Comparison of ENCODE assay signal across 1 cellular context in the genomic region with DNA sequence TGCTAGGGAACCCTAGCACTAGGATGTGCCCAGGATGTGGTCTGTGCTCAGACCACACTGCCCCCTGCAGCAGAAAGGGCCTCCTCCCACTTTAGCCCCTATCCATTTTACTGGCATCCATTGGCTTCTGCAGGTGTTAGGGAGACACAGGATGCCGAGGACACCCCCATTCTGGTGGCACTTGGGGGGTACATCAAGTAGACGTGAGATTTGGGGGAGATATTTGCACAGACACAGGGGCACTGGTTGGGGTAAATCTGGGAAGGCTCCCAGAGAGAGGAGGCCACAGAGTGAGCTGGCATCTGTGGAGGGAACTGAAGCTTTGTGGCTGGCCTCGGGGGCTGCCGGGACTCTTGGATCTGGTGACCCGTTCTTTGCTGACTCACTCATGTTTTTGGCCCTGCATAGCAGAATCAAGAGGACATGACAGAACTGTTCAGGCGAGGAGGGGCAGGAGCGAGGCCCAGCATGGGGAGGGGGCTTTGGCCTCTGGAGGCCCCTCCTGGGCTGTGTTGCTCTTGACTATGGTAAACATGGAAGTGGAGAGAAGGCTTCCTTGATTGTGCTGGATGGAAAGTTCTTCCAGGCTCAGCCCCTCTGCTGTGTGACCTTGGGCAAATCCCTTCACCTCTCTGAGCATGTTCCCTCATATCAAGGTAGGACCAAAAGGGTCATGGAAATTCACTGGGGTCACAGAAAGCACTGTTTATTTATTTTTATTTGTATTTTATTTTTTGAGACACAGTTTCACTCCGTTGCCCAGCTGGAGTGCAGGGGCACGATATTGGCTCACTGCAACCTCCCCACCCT.
TF ChIP-seq lines count a peak whose summit lies in the region.

No MANE protein-coding gene starts in this region.

TF ChIP-seq in HCT116, 20 proteins besides CTCF, POLR2A, EP300 and RAD21:
- TF ChIP-seq YY1 (IDR thresholded peaks at IDR 0.05; ENCODE audit: extremely low read depth, insufficient replicate concordance, low read depth, low read length) (no peak), CBX3 (IDR thresholded peaks at IDR 0.05; ENCODE audit: low read depth) (no peak), SP1 (IDR thresholded peaks at IDR 0.05; ENCODE audit: low read depth) (no peak), ZNF274 (IDR thresholded peaks at IDR 0.05; ENCODE audit: low read depth, low read length) (no peak), ZFX (IDR thresholded peaks at IDR 0.05) (no peak), FOSL1 (IDR thresholded peaks at IDR 0.05; ENCODE audit: low read depth) (no peak), ELF1 (IDR thresholded peaks at IDR 0.05; ENCODE audit: borderline replicate concordance, low read depth) (no peak), TCF7L2 (IDR thresholded peaks at IDR 0.05; ENCODE audit: borderline replicate concordance, extremely low read depth, insufficient read depth, insufficient read length) (no peak), POLR2AphosphoS5 (IDR thresholded peaks at IDR 0.05; ENCODE audit: low read depth, low read length) (no peak), EZH2 (IDR thresholded peaks at IDR 0.05) (no peak), SIN3A (IDR thresholded peaks at IDR 0.05; ENCODE audit: low read depth) (no peak), JUND (IDR thresholded peaks at IDR 0.05) (no peak), EZH2phosphoT487 (IDR thresholded peaks at IDR 0.05; ENCODE audit: borderline replicate concordance) (no peak), EGR1 (IDR thresholded peaks at IDR 0.05; ENCODE audit: low read depth) (no peak), CEBPB (IDR thresholded peaks at IDR 0.05; ENCODE audit: low read depth) (no peak)
- TF ChIP-seq, protein P1, sequence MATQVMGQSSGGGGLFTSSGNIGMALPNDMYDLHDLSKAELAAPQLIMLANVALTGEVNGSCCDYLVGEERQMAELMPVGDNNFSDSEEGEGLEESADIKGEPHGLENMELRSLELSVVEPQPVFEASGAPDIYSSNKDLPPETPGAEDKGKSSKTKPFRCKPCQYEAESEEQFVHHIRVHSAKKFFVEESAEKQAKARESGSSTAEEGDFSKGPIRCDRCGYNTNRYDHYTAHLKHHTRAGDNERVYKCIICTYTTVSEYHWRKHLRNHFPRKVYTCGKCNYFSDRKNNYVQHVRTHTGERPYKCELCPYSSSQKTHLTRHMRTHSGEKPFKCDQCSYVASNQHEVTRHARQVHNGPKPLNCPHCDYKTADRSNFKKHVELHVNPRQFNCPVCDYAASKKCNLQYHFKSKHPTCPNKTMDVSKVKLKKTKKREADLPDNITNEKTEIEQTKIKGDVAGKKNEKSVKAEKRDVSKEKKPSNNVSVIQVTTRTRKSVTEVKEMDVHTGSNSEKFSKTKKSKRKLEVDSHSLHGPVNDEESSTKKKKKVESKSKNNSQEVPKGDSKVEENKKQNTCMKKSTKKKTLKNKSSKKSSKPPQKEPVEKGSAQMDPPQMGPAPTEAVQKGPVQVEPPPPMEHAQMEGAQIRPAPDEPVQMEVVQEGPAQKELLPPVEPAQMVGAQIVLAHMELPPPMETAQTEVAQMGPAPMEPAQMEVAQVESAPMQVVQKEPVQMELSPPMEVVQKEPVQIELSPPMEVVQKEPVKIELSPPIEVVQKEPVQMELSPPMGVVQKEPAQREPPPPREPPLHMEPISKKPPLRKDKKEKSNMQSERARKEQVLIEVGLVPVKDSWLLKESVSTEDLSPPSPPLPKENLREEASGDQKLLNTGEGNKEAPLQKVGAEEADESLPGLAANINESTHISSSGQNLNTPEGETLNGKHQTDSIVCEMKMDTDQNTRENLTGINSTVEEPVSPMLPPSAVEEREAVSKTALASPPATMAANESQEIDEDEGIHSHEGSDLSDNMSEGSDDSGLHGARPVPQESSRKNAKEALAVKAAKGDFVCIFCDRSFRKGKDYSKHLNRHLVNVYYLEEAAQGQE (IDR thresholded peaks at IDR 0.05; ENCODE audit: low read depth) = no peak
- TF ChIP-seq, protein P2, sequence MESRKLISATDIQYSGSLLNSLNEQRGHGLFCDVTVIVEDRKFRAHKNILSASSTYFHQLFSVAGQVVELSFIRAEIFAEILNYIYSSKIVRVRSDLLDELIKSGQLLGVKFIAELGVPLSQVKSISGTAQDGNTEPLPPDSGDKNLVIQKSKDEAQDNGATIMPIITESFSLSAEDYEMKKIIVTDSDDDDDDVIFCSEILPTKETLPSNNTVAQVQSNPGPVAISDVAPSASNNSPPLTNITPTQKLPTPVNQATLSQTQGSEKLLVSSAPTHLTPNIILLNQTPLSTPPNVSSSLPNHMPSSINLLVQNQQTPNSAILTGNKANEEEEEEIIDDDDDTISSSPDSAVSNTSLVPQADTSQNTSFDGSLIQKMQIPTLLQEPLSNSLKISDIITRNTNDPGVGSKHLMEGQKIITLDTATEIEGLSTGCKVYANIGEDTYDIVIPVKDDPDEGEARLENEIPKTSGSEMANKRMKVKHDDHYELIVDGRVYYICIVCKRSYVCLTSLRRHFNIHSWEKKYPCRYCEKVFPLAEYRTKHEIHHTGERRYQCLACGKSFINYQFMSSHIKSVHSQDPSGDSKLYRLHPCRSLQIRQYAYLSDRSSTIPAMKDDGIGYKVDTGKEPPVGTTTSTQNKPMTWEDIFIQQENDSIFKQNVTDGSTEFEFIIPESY (IDR thresholded peaks at IDR 0.05; ENCODE audit: extremely low read depth, insufficient replicate concordance, low read length) = no peak
